15 cellular contexts compared by ENCODE assay signal in genomic region chr10:13617146-13617545, GRCh38. TPM values are rescaled to one million over a fixed set of nuclear protein-coding genes. Genes with fewer than 3 reads are reported as not detected.
A peak's percentile ranks its signal among the peaks of the same experiment; 100 is the strongest.
DNase-seq lines count a peak whose midpoint lies in the region; ATAC-seq, FAIRE-seq and TF ChIP-seq lines count a peak whose summit lies in the region.
"Had no signal": no experiment of that assay in that cellular context is flagged by ENCODE, and none has a peak within 500 bp of the region (broad histone marks: within the 10 kb centered on the region; RNA-seq: fewer than 3 reads in every experiment).

No MANE protein-coding gene starts in this region.

- no peak overlapping the region for H3K9ac ChIP-seq in astrocyte (ENCODE audit: low read length)

- TF ChIP-seq CTCF in astrocyte (IDR thresholded peaks at IDR 0.05; ENCODE audit: insufficient read depth, low read depth, low read length) (no peak), fibroblast of villous mesenchyme (IDR thresholded peaks at IDR 0.05; ENCODE audit: insufficient read depth, low read depth, low read length) (no peak), type B pancreatic cell (conservative IDR thresholded peaks at IDR 0.05) (no peak)

- no peaks in the 10 kb centered on the region for H4K20me1 ChIP-seq in astrocyte (ENCODE audit: insufficient read depth, low read length)

- H2AFZ ChIP-seq in astrocyte (ENCODE audit: low read depth, low read length) = no peak overlapping the region

- no peak for ATAC-seq in HG02623 (IDR thresholded peaks at IDR 0.05; ENCODE audit: unreplicated experiment)

- H3K36me3 Mint-ChIP-seq in astrocyte (ENCODE audit: low read depth, unreplicated experiment) = peaks cover 5% of the 10 kb centered on the region
- peaks cover 33% of the 10 kb centered on the region for H3K36me3 Mint-ChIP-seq in type B pancreatic cell

- H3K27me3 ChIP-seq in astrocyte (ENCODE audit: insufficient read depth, low read length) = no peaks in the 10 kb centered on the region
- H3K27me3 ChIP-seq: BE2C had no signal

- peaks cover 17% of the 10 kb centered on the region for H3K4me1 ChIP-seq in astrocyte (ENCODE audit: insufficient read depth, low read length)
- H3K4me1 ChIP-seq: BE2C had no signal

- H3K27ac Mint-ChIP-seq in astrocyte (ENCODE audit: unreplicated experiment) (no peak overlapping the region), type B pancreatic cell (no peak overlapping the region)

- H3K27me3 Mint-ChIP-seq in astrocyte (ENCODE audit: low read depth, unreplicated experiment) (no peaks in the 10 kb centered on the region), type B pancreatic cell (no peaks in the 10 kb centered on the region)
- H3K27me3 Mint-ChIP-seq: CD4-positive, alpha-beta memory T cell had no signal

- peaks cover 28% of the 10 kb centered on the region for H3K4me1 Mint-ChIP-seq in astrocyte (ENCODE audit: low read depth, unreplicated experiment)
- H3K4me1 Mint-ChIP-seq in type B pancreatic cell (ENCODE audit: unreplicated experiment) = peaks cover 30% of the 10 kb centered on the region
- H3K4me1 Mint-ChIP-seq: CD4-positive, alpha-beta memory T cell had no signal

- peak; percentile 27 for DNase-seq in HCEC 1CT
- DNase-seq in astrocyte (ENCODE audit: low read depth) = peak; percentile 30
- peak; percentile 20 for DNase-seq in fibroblast of villous mesenchyme (ENCODE audit: low read depth)
- no peak for DNase-seq in NCI-H2171 treated with DMSO at 0.1 percent for 48 hours (lab: John Stamatoyannopoulos, UW)
- no peak for DNase-seq in type B pancreatic cell (ENCODE audit: extremely low spot score, unreplicated experiment)
- DNase-seq in SIG-M5 treated with dmso at 0.1 percent for 504 hours (lab: John Stamatoyannopoulos, UW; ENCODE audit: unreplicated experiment) = no peak
- DNase-seq: BE2C; CD4-positive, alpha-beta memory T cell; KG1; NCI-H146; NCI-H2081 treated with DMSO at 0.1 percent for 48 hours; NCI-H510A treated with DMSO at 0.1 percent for 48 hours; NCI-H82 had no signal

- FAIRE-seq in astrocyte (lab: Jason Lieb, UNC) = peak; percentile 75

- H3K4me3 Mint-ChIP-seq in astrocyte (ENCODE audit: unreplicated experiment) = no peak overlapping the region
- H3K4me3 Mint-ChIP-seq in type B pancreatic cell = no peak overlapping the region
- H3K4me3 Mint-ChIP-seq: CD4-positive, alpha-beta memory T cell had no signal

- no peaks in the 10 kb centered on the region for H3K79me2 ChIP-seq in astrocyte (ENCODE audit: insufficient read depth, low read length)

- no peak overlapping the region for H3K4me2 ChIP-seq in astrocyte (ENCODE audit: low read length)

- H3K4me3 ChIP-seq in astrocyte (ENCODE audit: insufficient read depth, low read depth, low read length) (no peak overlapping the region), fibroblast of villous mesenchyme (ENCODE audit: low read depth, low read length) (no peak overlapping the region)
- H3K4me3 ChIP-seq: HAP-1 had no signal

- no peaks in the 10 kb centered on the region for H3K9me3 ChIP-seq in astrocyte (ENCODE audit: insufficient read depth, low read depth, low read length)
- H3K9me3 ChIP-seq: BE2C, HAP-1 had no signal

- H3K9me3 Mint-ChIP-seq in astrocyte (ENCODE audit: unreplicated experiment) = no peaks in the 10 kb centered on the region
- no peaks in the 10 kb centered on the region for H3K9me3 Mint-ChIP-seq in type B pancreatic cell
- H3K9me3 Mint-ChIP-seq: CD4-positive, alpha-beta memory T cell had no signal

- no peak overlapping the region for H3K27ac ChIP-seq in astrocyte (ENCODE audit: low read depth, low read length)

- peaks cover 16% of the 10 kb centered on the region for H3K36me3 ChIP-seq in astrocyte (ENCODE audit: insufficient read depth, low read length)

RNA-seq across cellular contexts. Expression of gene PRPF18, which starts 30.4 kb away (rescaled TPM):
- total RNA-seq in astrocyte = 18.8 and 21.0 TPM in 2 replicates
- total RNA-seq in fibroblast of villous mesenchyme = 31.6 and 37.1 TPM in 2 replicates
- 16.7 and 20.3 TPM in 2 replicates for total RNA-seq in type B pancreatic cell (ENCODE audit: low replicate concordance)

Comparison
In these comparisons a context has a peak if more than half of its experiments do, and no peak if none do; other contexts are left out.
1. DNase-seq: peak in HCEC 1CT (single experiment), astrocyte (single experiment) and fibroblast of villous mesenchyme (single experiment); none in NCI-H2171 treated with DMSO at 0.1 percent for 48 hours (single experiment), type B pancreatic cell (single experiment) and SIG-M5 treated with dmso at 0.1 percent for 504 hours (single experiment).